Comparison of ENCODE assay signal across 12 cellular contexts in genomic region chr1:206468571-206468970, GRCh38. TPM values are rescaled to one million over a fixed set of nuclear protein-coding genes. Genes with fewer than 3 reads are reported as not detected.
DNase-seq lines count a peak whose midpoint lies in the region; ATAC-seq and TF ChIP-seq lines count a peak whose summit lies in the region.
"Had no signal": no experiment of that assay in that cellular context is flagged by ENCODE, and none has a peak within 500 bp of the region (broad histone marks: within the 10 kb centered on the region; RNA-seq: fewer than 3 reads in every experiment).

No MANE protein-coding gene starts in this region.

- peak overlapping the region; percentile 49 for H3K4me3 Mint-ChIP-seq in activated CD8-positive, alpha-beta T cell treated with anti-CD3 and anti-CD28 coated beads, Interleukin-2, amount 10 ng/mL, durations not matched to agents 7 days and 5 days
- peak overlapping the region; percentile 23 to 95 (median 92) for H3K4me3 Mint-ChIP-seq in naive thymus-derived CD4-positive, alpha-beta T cell

- H3K36me3 ChIP-seq in naive thymus-derived CD4-positive, alpha-beta T cell (ENCODE audit: control insufficient read depth in 2 of 3, insufficient read depth in 3 of 3, low read length in 3 of 3): peaks cover 0 to 17% (median 0%) of the 10 kb centered on the region in 3 experiments
- no peaks in the 10 kb centered on the region for H3K36me3 ChIP-seq in aorta (ENCODE audit: control insufficient read depth in 1 of 2, insufficient read depth in 2 of 2, low read length in 1 of 2)

- no peaks in the 10 kb centered on the region for H3K27me3 Mint-ChIP-seq in activated CD8-positive, alpha-beta T cell treated with anti-CD3 and anti-CD28 coated beads, Interleukin-2, amount 10 ng/mL, durations not matched to agents 7 days and 5 days (ENCODE audit: low read depth)
- H3K27me3 Mint-ChIP-seq in naive thymus-derived CD4-positive, alpha-beta T cell: no peaks in the 10 kb centered on the region

- POLR2A ChIA-PET in activated CD8-positive, alpha-beta T cell treated with anti-CD3 and anti-CD28 coated beads, Interleukin-2, amount 10 ng/mL, durations not matched to agents 7 days and 5 days (lab: Charles Lee): no interaction called here
- POLR2A ChIA-PET in naive thymus-derived CD4-positive, alpha-beta T cell (lab: Charles Lee): no interaction called here

- intact Hi-C loops in naive thymus-derived CD4-positive, alpha-beta T cell (cut with micrococcal nuclease): no loop called here
- intact Hi-C loops in aorta (cut with DNase I): no loop called here

- H3K27ac Mint-ChIP-seq in activated CD8-positive, alpha-beta T cell treated with anti-CD3 and anti-CD28 coated beads, Interleukin-2, amount 10 ng/mL, durations not matched to agents 7 days and 5 days: peak overlapping the region; percentile 94
- H3K27ac Mint-ChIP-seq in naive thymus-derived CD4-positive, alpha-beta T cell: peak overlapping the region; percentile 70 to 95 (median 85)

- peaks cover 83% of the 10 kb centered on the region for H3K4me1 Mint-ChIP-seq in activated CD8-positive, alpha-beta T cell treated with anti-CD3 and anti-CD28 coated beads, Interleukin-2, amount 10 ng/mL, durations not matched to agents 7 days and 5 days (ENCODE audit: low read depth)
- peaks cover 57 to 89% (median 81%) of the 10 kb centered on the region in 7 donors for H3K4me1 Mint-ChIP-seq in naive thymus-derived CD4-positive, alpha-beta T cell

- peaks cover 28% of the 10 kb centered on the region for H3K36me3 Mint-ChIP-seq in activated CD8-positive, alpha-beta T cell treated with anti-CD3 and anti-CD28 coated beads, Interleukin-2, amount 10 ng/mL, durations not matched to agents 7 days and 5 days (ENCODE audit: low read depth)
- H3K36me3 Mint-ChIP-seq in naive thymus-derived CD4-positive, alpha-beta T cell: peaks cover 0 to 28% (median 5%) of the 10 kb centered on the region in 5 donors

- H3K4me3 ChIP-seq in GM12875 (ENCODE audit: low read depth, low read length) (no peak overlapping the region), aorta (ENCODE audit: low read length in 2 of 2) (no peak overlapping the region)
- no peak overlapping the region for H3K4me3 ChIP-seq in naive thymus-derived CD4-positive, alpha-beta T cell (ENCODE audit: low read length)
- H3K4me3 ChIP-seq: lung had no signal

- ATAC-seq in activated CD8-positive, alpha-beta T cell treated with anti-CD3 and anti-CD28 coated beads, Interleukin-2, amount 10 ng/mL, durations not matched to agents 7 days and 5 days: no peak
- ATAC-seq in naive thymus-derived CD4-positive, alpha-beta T cell: no peak
- ATAC-seq in aorta (ENCODE audit: low FRiP score) (no peak), HG03442 (IDR thresholded peaks at IDR 0.05; ENCODE audit: unreplicated experiment) (no peak)

- TF ChIP-seq CTCF in GM12875 (IDR thresholded peaks at IDR 0.05; ENCODE audit: borderline replicate concordance, insufficient read depth, low read depth, low read length): peak; percentile 17; the same call in 1 of the 2 replicates

- CTCF ChIA-PET in activated CD8-positive, alpha-beta T cell treated with anti-CD3 and anti-CD28 coated beads, Interleukin-2, amount 10 ng/mL, durations not matched to agents 7 days and 5 days (lab: Charles Lee): interaction anchor here (1.3 to 7.3 kb wide), 2 partner anchors 7 to 9 kb away, joined by 4 to 77 read pairs; no protein-coding TSS in a partner anchor
- CTCF ChIA-PET in naive thymus-derived CD4-positive, alpha-beta T cell (lab: Charles Lee): interaction anchor here (3.0 kb wide), 1 partner anchor 10 kb away, joined by 29 read pairs; no protein-coding TSS in a partner anchor

- H3K27me3 ChIP-seq in naive thymus-derived CD4-positive, alpha-beta T cell (ENCODE audit: control insufficient read depth in 2 of 2, insufficient read depth in 2 of 2, low read length in 2 of 2): no peaks in the 10 kb centered on the region
- H3K27me3 ChIP-seq in aorta (ENCODE audit: control insufficient read depth in 1 of 2, insufficient read depth in 2 of 2, low read length in 1 of 2): no peaks in the 10 kb centered on the region

- peaks cover 64 to 66% of the 10 kb centered on the region in 2 donors for H3K4me1 ChIP-seq in naive thymus-derived CD4-positive, alpha-beta T cell (ENCODE audit: control insufficient read depth in 2 of 2, insufficient read depth in 2 of 2, low read length in 2 of 2)
- H3K4me1 ChIP-seq in aorta (ENCODE audit: control insufficient read depth in 1 of 2, insufficient read depth in 2 of 2, low read length in 2 of 2): no peaks in the 10 kb centered on the region

- H3K27ac ChIP-seq in naive thymus-derived CD4-positive, alpha-beta T cell (ENCODE audit: low read depth, low read length): no peak overlapping the region
- H3K27ac ChIP-seq in aorta (ENCODE audit: low read depth in 1 of 2, low read length in 2 of 2): no peak overlapping the region

- H3K9me3 Mint-ChIP-seq in activated CD8-positive, alpha-beta T cell treated with anti-CD3 and anti-CD28 coated beads, Interleukin-2, amount 10 ng/mL, durations not matched to agents 7 days and 5 days (ENCODE audit: insufficient read depth): no peaks in the 10 kb centered on the region
- H3K9me3 Mint-ChIP-seq in naive thymus-derived CD4-positive, alpha-beta T cell: peaks cover 0 to 4% (median 0%) of the 10 kb centered on the region in 11 donors

- WGBS in aorta, 2 donors: 37 to 47% methylated on average over 3 of the region's 3 CpGs

- DNase-seq in SKM-1 treated with dmso at 0.1 percent for 144 hours (lab: John Stamatoyannopoulos, UW; ENCODE audit: unreplicated experiment) (peak; percentile 24), SKM-1 (lab: John Stamatoyannopoulos, UW; ENCODE audit: unreplicated experiment) (no peak), OCI-M1 (lab: John Stamatoyannopoulos, UW) (no peak), aorta (no peak)
- no peak for DNase-seq in activated CD8-positive, alpha-beta T cell treated with anti-CD3 and anti-CD28 coated beads, Interleukin-2, amount 10 ng/mL, durations not matched to agents 7 days and 5 days
- DNase-seq in naive thymus-derived CD4-positive, alpha-beta T cell: no peak
- DNase-seq: activated naive CD4-positive, alpha-beta T cell treated with anti-CD3 and anti-CD28 coated beads, Interleukin-2, amount 50 U/mL, for 16 hours; GOT3; NCI-H1105 had no signal

- no peaks in the 10 kb centered on the region for H3K9me3 ChIP-seq in naive thymus-derived CD4-positive, alpha-beta T cell (ENCODE audit: control insufficient read depth in 2 of 3, low read length in 3 of 3)
- H3K9me3 ChIP-seq in aorta (ENCODE audit: control insufficient read depth, low read length): no peaks in the 10 kb centered on the region

RNA-seq across cellular contexts. Expression of gene IKBKE, which starts 1.7 kb away (rescaled TPM):
- total RNA-seq in activated CD8-positive, alpha-beta T cell treated with anti-CD3 and anti-CD28 coated beads, Interleukin-2, amount 10 ng/mL, durations not matched to agents 7 days and 5 days: 10 to 100 TPM; 68.3 to 70.1 TPM
- 100 to 1,000 TPM in 1 of 5 experiments, 10 to 100 TPM in 4; 50.1 to 177 (median 79.1) TPM for total RNA-seq in naive thymus-derived CD4-positive, alpha-beta T cell
- 10 to 100 TPM; 32.5 to 48.3 TPM for polyA plus RNA-seq in naive thymus-derived CD4-positive, alpha-beta T cell
- 10 to 100 TPM in 1 of 2 donors, 1 to 10 TPM in 1; 5.9 to 10.3 TPM for total RNA-seq in aorta
- 1 to 10 TPM; 4.3 to 4.5 TPM for polyA plus RNA-seq in aorta

RNA-seq across cellular contexts. Expression of gene RASSF5, which starts 38.8 kb away (rescaled TPM):
- 100 to 1,000 TPM; 192 to 195 TPM for total RNA-seq in activated CD8-positive, alpha-beta T cell treated with anti-CD3 and anti-CD28 coated beads, Interleukin-2, amount 10 ng/mL, durations not matched to agents 7 days and 5 days
- 100 to 1,000 TPM; 155 to 240 (median 218) TPM for total RNA-seq in naive thymus-derived CD4-positive, alpha-beta T cell
- 100 to 1,000 TPM; 299 to 416 TPM for polyA plus RNA-seq in naive thymus-derived CD4-positive, alpha-beta T cell
- total RNA-seq in aorta: 10 to 100 TPM; 14.8 to 18.2 TPM
- polyA plus RNA-seq in aorta: 1 to 10 TPM; 2.1 to 5.1 TPM

Comparison
In these comparisons a context has a peak if more than half of its experiments do, and no peak if none do; other contexts are left out.
1. RNA of gene IKBKE, which starts 1.7 kb away (total RNA-seq): 50.1 to 177 TPM in naive thymus-derived CD4-positive, alpha-beta T cell and 68.3 to 70.1 TPM in activated CD8-positive, alpha-beta T cell treated with anti-CD3 and anti-CD28 coated beads, Interleukin-2, amount 10 ng/mL, durations not matched to agents 7 days and 5 days; 5.9 to 10.3 TPM in aorta; every median in the first group is over 4 times any median in the second.
2. RNA of gene RASSF5, which starts 38.8 kb away (total RNA-seq): 155 to 240 TPM in naive thymus-derived CD4-positive, alpha-beta T cell and 192 to 195 TPM in activated CD8-positive, alpha-beta T cell treated with anti-CD3 and anti-CD28 coated beads, Interleukin-2, amount 10 ng/mL, durations not matched to agents 7 days and 5 days; 14.8 to 18.2 TPM in aorta; every median in the first group is over 4 times any median in the second.